ENCODE assay signal across 19 cellular contexts in genomic region chr3:113663761-113664160, GRCh38. TPM values are rescaled to one million over a fixed set of nuclear protein-coding genes. Genes with fewer than 3 reads are reported as not detected.
A peak's percentile ranks its signal among the peaks of the same experiment; 100 is the strongest.
DNase-seq lines count a peak whose midpoint lies in the region; ATAC-seq, FAIRE-seq and TF ChIP-seq lines count a peak whose summit lies in the region.
"Had no signal": no experiment of that assay in that cellular context is flagged by ENCODE, and none has a peak within 500 bp of the region (broad histone marks: within the 10 kb centered on the region; RNA-seq: fewer than 3 reads in every experiment).

No MANE protein-coding gene starts in this region.

- no peak for FAIRE-seq in A549 (lab: Jason Lieb, UNC)
- FAIRE-seq: A204.1, GM12891 had no signal

- H3K9me3 ChIP-seq in A549 (no peaks in the 10 kb centered on the region), body of pancreas (no peaks in the 10 kb centered on the region), right lobe of liver (no peaks in the 10 kb centered on the region), skeletal muscle tissue (ENCODE audit: control insufficient read depth in 3 of 3, low read length in 3 of 3) (no peaks in the 10 kb centered on the region)

- H3K4me1 ChIP-seq in A549 (peaks cover 10% of the 10 kb centered on the region; the same call in 2 of the 3 replicates), body of pancreas (peaks cover 70% of the 10 kb centered on the region), right lobe of liver (peaks cover 0 to 40% (median 16%) of the 10 kb centered on the region in 4 donors), skeletal muscle tissue (ENCODE audit: control insufficient read depth in 3 of 3, insufficient read depth in 3 of 3, low read length in 3 of 3) (peaks cover 25 to 38% (median 37%) of the 10 kb centered on the region in 3 donors)

- H3K4me2 ChIP-seq in A549 = peak overlapping the region; percentile 46
- H3K4me2 ChIP-seq: PC-9 had no signal

- TF ChIP-seq POLR2A in A549 (IDR thresholded peaks at IDR 0.05; ENCODE audit: low read length) (no peak), body of pancreas (IDR thresholded peaks at IDR 0.05) (no peak), right lobe of liver (IDR thresholded peaks at IDR 0.05) (peak; percentile 40)

- ATAC-seq in A549 (no peak), body of pancreas (peak; percentile 52), right lobe of liver (peak; percentile 74 to 84 (median 79)), GM19035 (IDR thresholded peaks at IDR 0.05; ENCODE audit: unreplicated experiment) (no peak)

- no peak overlapping the region for H3K9ac ChIP-seq in skeletal muscle tissue (ENCODE audit: low read depth in 1 of 3, low read length in 3 of 3)

- DNase-seq in A549 (ENCODE audit: low read depth in 1 of 2, low spot score in 1 of 2) (no peak), body of pancreas (no peak), right lobe of liver (no peak), NCI-H82 treated with DMSO at 0.1 percent for 48 hours (lab: John Stamatoyannopoulos, UW; ENCODE audit: unreplicated experiment) (no peak), foreskin melanocyte (no peak)
- DNase-seq in stimulated activated CD4-positive, alpha-beta T cell treated with anti-CD3 and anti-CD28 coated beads, Interleukin-2, amount 100 ng/mL, for 24 hours = no peak
- DNase-seq: DMS 273 treated with DMSO at 0.1 percent for 48 hours, GDM1, GOT3, NCI-H1048, NCI-H1436 treated with DMSO at 0.1 percent for 48 hours, NCI-H2029 treated with DMSO at 0.1 percent for 48 hours, NCI-H2171 treated with DMSO at 0.1 percent for 48 hours, NCI-H774, PC-9 had no signal

- POLR2A ChIA-PET in A549 (lab: Yijun Ruan, JAX) = no interaction called here

- no peak overlapping the region for H3K27ac ChIP-seq in A549
- peak overlapping the region; percentile 35 to 78 (median 72) for H3K27ac ChIP-seq in body of pancreas
- H3K27ac ChIP-seq in right lobe of liver = peak overlapping the region; percentile 72 to 93 (median 89)
- H3K27ac ChIP-seq in skeletal muscle tissue (ENCODE audit: low read depth, low read length) = peak overlapping the region; percentile 94
- H3K27ac ChIP-seq: PC-9 had no signal

- H3K27me3 ChIP-seq in body of pancreas = no peaks in the 10 kb centered on the region
- no peaks in the 10 kb centered on the region for H3K27me3 ChIP-seq in right lobe of liver
- no peaks in the 10 kb centered on the region for H3K27me3 ChIP-seq in skeletal muscle tissue (ENCODE audit: control insufficient read depth in 3 of 3, insufficient read depth in 3 of 3, low read length in 3 of 3)

- H3K36me3 ChIP-seq in body of pancreas (replicated peaks in 1 of 2; ENCODE audit: insufficient read depth in 1 of 2, low read depth in 2 of 2) (peaks cover 0 to 2% of the 10 kb centered on the region in 2 donors), right lobe of liver (peaks cover 0 to 10% (median 5%) of the 10 kb centered on the region in 4 donors), skeletal muscle tissue (ENCODE audit: control insufficient read depth in 3 of 3, insufficient read depth in 3 of 3, low read length in 3 of 3) (peaks cover 9 to 40% (median 25%) of the 10 kb centered on the region in 3 donors)

- H3K4me3 ChIP-seq in A549 (no peak overlapping the region), body of pancreas (no peak overlapping the region), right lobe of liver (peak overlapping the region in 1 of 3 donors; percentile 29), skeletal muscle tissue (ENCODE audit: low read length in 3 of 3) (no peak overlapping the region)
- H3K4me3 ChIP-seq: PC-9 had no signal

- TF ChIP-seq CTCF in A549 (IDR thresholded peaks at IDR 0.05) (no peak), body of pancreas (IDR thresholded peaks at IDR 0.05) (no peak), right lobe of liver (IDR thresholded peaks at IDR 0.05) (no peak)

- no peak for TF ChIP-seq RAD21 in A549 (conservative IDR thresholded peaks at IDR 0.05 in 1 of 2, IDR thresholded peaks at IDR 0.05 in 1 of 2)

- intact Hi-C loops in body of pancreas (cut with DNase I) = no loop called here
- intact Hi-C loops in right lobe of liver (cut with DNase I) = no loop called here

- CTCF ChIA-PET in A549 (lab: Yijun Ruan, JAX) = interaction anchor here (0.6 to 1.2 kb wide), 3 partner anchors 10 to 19 kb away, joined by 3 read pairs; no protein-coding TSS in a partner anchor

- WGBS in A549 (ENCODE audit: missing lambda C conversion rate) = 31% methylated on average over 1 of the region's 1 CpG
- 16 to 24% methylated on average over 1 of the region's 1 CpG for WGBS in body of pancreas, 2 donors
- 19% methylated on average over 1 of the region's 1 CpG for WGBS in right lobe of liver (ENCODE audit: insufficient coverage, low coverage, low lambda C conversion rate, missing lambda C conversion rate)

- TF ChIP-seq EP300 in A549 (IDR thresholded peaks at IDR 0.05) = no peak

TF ChIP-seq in A549, 52 proteins besides CTCF, POLR2A, EP300 and RAD21:
- TF ChIP-seq HMGXB4 (CRISPR knock-in tag; IDR thresholded peaks at IDR 0.05; ENCODE audit: borderline replicate concordance) = no peak
- TF ChIP-seq ZNF302 (CRISPR knock-in tag; IDR thresholded peaks at IDR 0.05) = no peak
- no peak for TF ChIP-seq MYC (IDR thresholded peaks at IDR 0.05; ENCODE audit: borderline replicate concordance, low read length)
- TF ChIP-seq POLR2AphosphoS2 (conservative IDR thresholded peaks at IDR 0.05; ENCODE audit: low read length) = no peak
- no peak for TF ChIP-seq FOXS1 (CRISPR knock-in tag; IDR thresholded peaks at IDR 0.05)
- TF ChIP-seq CBX2 (IDR thresholded peaks at IDR 0.05; ENCODE audit: borderline replicate concordance, low read depth) = no peak
- TF ChIP-seq MAX (IDR thresholded peaks at IDR 0.05) = no peak
- no peak for TF ChIP-seq HOXA7 (CRISPR knock-in tag; IDR thresholded peaks at IDR 0.05)
- TF ChIP-seq HOXB13 (CRISPR knock-in tag; IDR thresholded peaks at IDR 0.05; ENCODE audit: low read depth) = no peak

RNA-seq across cellular contexts. Expression of gene USF3, which starts 32.7 kb away (rescaled TPM):
- polyA plus RNA-seq in A549 (2011; rRNA removed) = 11.3 and 11.5 TPM in 2 replicates
- 2.0 and 2.3 TPM in 2 replicates for polyA plus RNA-seq in A549 (2012; cell fraction: cytosol; rRNA removed)
- polyA plus RNA-seq in A549 (2012; cell fraction: nucleus; rRNA removed) = 0.91 and 1.1 TPM in 2 replicates
- polyA plus RNA-seq in A549 (2017; fragmentation: RNase III; extraction: RNeasy Plus Mini Kit Qiagen cat#74134 plus additional on column Dnase treatment) = 1.8 to 1.9 TPM (median 1.8 TPM) in 3 replicates
- polyA minus RNA-seq in A549 (2011; rRNA and poly(A)+ RNA removed) = 17.0 and 18.6 TPM in 2 replicates
- total RNA-seq in body of pancreas = 10 to 100 TPM; 10.5 to 13.2 TPM
- 10 to 100 TPM; 12.1 to 20.3 (median 17.6) TPM for total RNA-seq in right lobe of liver
- total RNA-seq in skeletal muscle tissue = 8.4 TPM

Comparison
In these comparisons a context has a peak if more than half of its experiments do, and no peak if none do; other contexts are left out.
1. ATAC-seq: peak in body of pancreas (single experiment) and right lobe of liver (4 of 4); none in A549 (0 of 2) and GM19035 (single experiment).
2. H3K27ac ChIP-seq: peak in body of pancreas (4 of 4), right lobe of liver (3 of 3) and skeletal muscle tissue (single experiment); none in A549 (0 of 2).